11 cellular contexts compared by ENCODE assay signal in genomic region chr4:140078366-140078765, GRCh38.
DNase-seq lines count a peak whose midpoint lies in the region; ATAC-seq, FAIRE-seq and TF ChIP-seq lines count a peak whose summit lies in the region.
"Had no signal": no experiment of that assay in that cellular context is flagged by ENCODE, and none has a peak within 500 bp of the region (broad histone marks: within the 10 kb centered on the region; RNA-seq: fewer than 3 reads in every experiment).

No MANE protein-coding gene starts in this region.

- H3K4me1 Mint-ChIP-seq in nephron progenitor cell, result peaks cover 72% of the 10 kb centered on the region

- H3K27me3 Mint-ChIP-seq in nephron progenitor cell (ENCODE audit: low read depth, poor library complexity), result no peaks in the 10 kb centered on the region

- peak; percentile 66 for FAIRE-seq in endometrium (lab: Jason Lieb, UNC)
- FAIRE-seq: endothelial cell of umbilical vein had no signal

- ATAC-seq in GM19035 (IDR thresholded peaks at IDR 0.05; ENCODE audit: unreplicated experiment), result no peak
- ATAC-seq in GM18907 (IDR thresholded peaks at IDR 0.05; ENCODE audit: unreplicated experiment), result no peak

- TF ChIP-seq CTCF in nephron progenitor cell (IDR thresholded peaks at IDR 0.05), result no peak

- peaks cover 17% of the 10 kb centered on the region for H3K36me3 Mint-ChIP-seq in nephron progenitor cell (ENCODE audit: low read depth)

- peak overlapping the region; percentile 99 for H3K27ac Mint-ChIP-seq in nephron progenitor cell

- H3K4me3 Mint-ChIP-seq in nephron progenitor cell, result peak overlapping the region; percentile 71

- DNase-seq in DMS 273 (lab: John Stamatoyannopoulos, UW; ENCODE audit: unreplicated experiment) (peak; percentile 66), NCI-H1436 (lab: John Stamatoyannopoulos, UW) (peak; percentile 61), nephron progenitor cell (peak; percentile 55), NOMO-1 (lab: John Stamatoyannopoulos, UW; ENCODE audit: unreplicated experiment in 2 of 2) (no peak), SW480 (ENCODE audit: low spot score) (no peak)
- DNase-seq: activated T-cell treated with anti-CD3 and anti-CD28 coated beads, Interleukin-2, amount 50 U/mL, for 48 hours; T-helper 1 cell had no signal

- H3K9me3 Mint-ChIP-seq in nephron progenitor cell, result peaks cover 3% of the 10 kb centered on the region

Comparison
In these comparisons a context has a peak if more than half of its experiments do, and no peak if none do; other contexts are left out.
1. DNase-seq: peak in DMS 273 (single experiment), NCI-H1436 (single experiment) and nephron progenitor cell (single experiment); none in NOMO-1 (0 of 2) and SW480 (single experiment).